ENCODE assay signal across 1 cellular context in genomic region chr5:159010611-159011497, GRCh38.
TF ChIP-seq lines count a peak whose summit lies in the region.

No MANE protein-coding gene starts in this region.

TF ChIP-seq in GM23338, 12 proteins besides CTCF, POLR2A, EP300 and RAD21 (continued from another document):
- TF ChIP-seq REST (IDR thresholded peaks at IDR 0.05; ENCODE audit: unreplicated experiment) (no peak), JUNB (IDR thresholded peaks at IDR 0.05; ENCODE audit: unreplicated experiment) (no peak), ZNF114 (CRISPR knock-in tag; IDR thresholded peaks at IDR 0.05) (no peak)
